16 cellular contexts compared by ENCODE assay signal in genomic region chr10:44388641-44389040, GRCh38. TPM values are rescaled to one million over a fixed set of nuclear protein-coding genes. Genes with fewer than 3 reads are reported as not detected.
"Had no signal": no experiment of that assay in that cellular context is flagged by ENCODE, and none has a peak within 500 bp of the region (broad histone marks: within the 10 kb centered on the region; RNA-seq: fewer than 3 reads in every experiment).

No MANE protein-coding gene starts in this region.

- H3K4me3 ChIP-seq: colonic mucosa, gastrocnemius medialis, left ventricle myocardium inferior, prostate gland, smooth muscle cell, testis had no signal

- H3K4me1 ChIP-seq: colonic mucosa had no signal

- H3K36me3 ChIP-seq: colonic mucosa, gastrocnemius medialis, left ventricle myocardium inferior, prostate gland had no signal

- H3K4me2 ChIP-seq: smooth muscle cell had no signal

- H3K27me3 ChIP-seq: gastrocnemius medialis, testis had no signal

- H3K9me3 Mint-ChIP-seq: activated naive CD4-positive, alpha-beta T cell treated with anti-CD3 and anti-CD28 coated beads for 36 hours had no signal

- H3K36me3 Mint-ChIP-seq: brain; stimulated activated memory B cell treated with anti-CD40 and anti-IgM and Interleukin-4, amounts not matched to agents 10 μg/mL and 1 μg/mL and 100 μg/mL, for 72 hours had no signal

- H3K27ac Mint-ChIP-seq: activated naive CD4-positive, alpha-beta T cell treated with anti-CD3 and anti-CD28 coated beads for 36 hours; brain; stimulated activated memory B cell treated with anti-CD40 and anti-IgM and Interleukin-4, amounts not matched to agents 10 μg/mL and 1 μg/mL and 100 μg/mL, for 72 hours had no signal

- H3K27ac ChIP-seq: colonic mucosa, gastrocnemius medialis, left ventricle myocardium inferior, prostate gland, testis had no signal

- H3K4me3 Mint-ChIP-seq: activated naive CD4-positive, alpha-beta T cell treated with anti-CD3 and anti-CD28 coated beads for 36 hours; brain; stimulated activated memory B cell treated with anti-CD40 and anti-IgM and Interleukin-4, amounts not matched to agents 10 μg/mL and 1 μg/mL and 100 μg/mL, for 72 hours had no signal

- ATAC-seq: activated CD4-positive, CD25-positive, alpha-beta regulatory T cell treated with anti-CD3 and anti-CD28 coated beads, Interleukin-2, amount 50 U/mL, for 24 hours; gastrocnemius medialis; stimulated activated memory B cell treated with anti-CD40 and anti-IgM and Interleukin-4, amounts not matched to agents 10 μg/mL and 1 μg/mL and 100 μg/mL, for 72 hours had no signal

- DNase-seq: activated CD4-positive, alpha-beta T cell treated with anti-CD3 and anti-CD28 coated beads, Interleukin-2, amount 50 U/mL, for 1 hour; activated naive CD4-positive, alpha-beta T cell treated with anti-CD3 and anti-CD28 coated beads for 36 hours; central memory CD4-positive, alpha-beta T cell; colonic mucosa; gastrocnemius medialis; occipital lobe; stimulated activated CD4-positive, alpha-beta T cell treated with anti-CD3 and anti-CD28 coated beads, Interleukin-4, amount 100 ng/mL, for 4 hours; testis had no signal

- H3K9me3 ChIP-seq: colonic mucosa, gastrocnemius medialis, left ventricle myocardium inferior, prostate gland, testis had no signal

RNA-seq across cellular contexts. Expression of gene CXCL12, which starts 3.7 kb away (rescaled TPM):
- total RNA-seq: activated CD8-positive, alpha-beta memory T cell treated with anti-CD3 and anti-CD28 coated beads for 36 hours; activated naive CD4-positive, alpha-beta T cell treated with anti-CD3 and anti-CD28 coated beads for 36 hours; T-helper 1 cell treated with Interleukin-12 subunit alpha and Interleukin-12 subunit beta and Interleukin-4 antibody, amounts not matched to agents 30 ng/mL and 1 ng/mL, for 36 hours had no signal
